ENCODE assay signal across 8 cellular contexts in the genomic region with DNA sequence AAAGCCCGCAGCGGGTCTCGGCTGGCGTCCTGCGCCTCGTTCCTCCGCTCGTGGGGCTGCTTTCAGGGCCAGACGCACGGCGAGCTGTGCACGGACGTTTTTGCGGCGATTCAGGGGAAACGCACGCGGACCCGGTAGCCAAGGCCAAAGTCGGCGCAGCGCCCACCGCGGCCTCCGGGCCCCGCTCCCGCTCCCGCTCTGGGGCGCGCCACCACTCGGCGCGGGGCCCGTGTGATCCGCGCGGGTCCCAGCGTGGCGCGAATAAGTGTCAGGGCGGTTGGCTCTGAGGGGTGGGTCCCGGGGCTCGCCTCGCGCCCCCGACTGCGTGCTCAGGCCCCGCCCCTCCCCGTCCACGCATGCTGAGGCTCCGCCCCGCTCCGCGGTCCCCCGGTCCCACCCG. TPM values are rescaled to one million over a fixed set of nuclear protein-coding genes. Genes with fewer than 3 reads are reported as not detected.
DNase-seq lines count a peak whose midpoint lies in the region; ATAC-seq and TF ChIP-seq lines count a peak whose summit lies in the region.

No MANE protein-coding gene starts in this region.

- no peak overlapping the region for H3K9ac ChIP-seq in Karpas-422 (ENCODE audit: low read length)

- H3K36me3 ChIP-seq in A673 (ENCODE audit: insufficient read depth, low read length, poor library complexity, severe bottlenecking) (peaks cover 2% of the 10 kb centered on the region), tibial nerve (peaks cover 0 to 28% (median 0%) of the 10 kb centered on the region in 3 donors), Karpas-422 (ENCODE audit: insufficient read depth, low read length) (no peaks in the 10 kb centered on the region)

- no peaks in the 10 kb centered on the region for H3K9me2 ChIP-seq in Karpas-422 (replicated peaks; ENCODE audit: insufficient read depth, low read length)

- BruUV-seq in A673 (replicated peaks; lab: Mats Ljungman, UMichigan) (no TSS peak), Calu3 (replicated peaks; lab: Mats Ljungman, UMichigan) (no TSS peak)

- no peak overlapping the region for H3K4me2 ChIP-seq in Karpas-422 (ENCODE audit: low read depth, low read length, poor library complexity, severe bottlenecking)

- intact Hi-C loops in A673 (cut with micrococcal nuclease; ENCODE audit: unreplicated experiment) (no loop called here), Calu3 (cut with micrococcal nuclease; ENCODE audit: unreplicated experiment) (no loop called here)

- no peaks in the 10 kb centered on the region for H3K9me3 ChIP-seq in A673 (ENCODE audit: low read depth, low read length, poor library complexity, severe bottlenecking)
- no peaks in the 10 kb centered on the region for H3K9me3 ChIP-seq in T-helper 17 cell (ENCODE audit: control insufficient read depth, low read length, poor library complexity, severe bottlenecking)
- peaks cover 0 to 22% (median 0%) of the 10 kb centered on the region in 4 donors for H3K9me3 ChIP-seq in tibial nerve
- H3K9me3 ChIP-seq in Karpas-422 (ENCODE audit: low read length), result no peaks in the 10 kb centered on the region

- H3K4me3 ChIP-seq in A673 (ENCODE audit: low read depth, low read length, poor library complexity, severe bottlenecking) (peak overlapping the region; percentile 63), tibial nerve (peak overlapping the region; percentile 33 to 97 (median 57)), Karpas-422 (ENCODE audit: low read length) (no peak overlapping the region)

- no peaks in the 10 kb centered on the region for H3K27me3 Mint-ChIP-seq in T-helper 17 cell
- H3K27me3 Mint-ChIP-seq in Calu3 (ENCODE audit: unreplicated experiment), result no peaks in the 10 kb centered on the region

- no peak overlapping the region for H3K27ac Mint-ChIP-seq in T-helper 17 cell
- no peak overlapping the region for H3K27ac Mint-ChIP-seq in Calu3 (ENCODE audit: unreplicated experiment)

- H3K4me1 Mint-ChIP-seq in T-helper 17 cell (peaks cover 21% of the 10 kb centered on the region), Calu3 (ENCODE audit: low read depth, unreplicated experiment) (peaks cover 20% of the 10 kb centered on the region)

- peak in 1 of 2 donors; percentile 52 for TF ChIP-seq POLR2A in tibial nerve (IDR thresholded peaks at IDR 0.05)

- CTCF ChIA-PET in A673 (lab: Charles Lee), result no interaction called here
- CTCF ChIA-PET in Calu3 (lab: Charles Lee), result no interaction called here

- H3K4me1 ChIP-seq in A673 (ENCODE audit: insufficient read depth, low read length, poor library complexity, severe bottlenecking), result peaks cover 12% of the 10 kb centered on the region
- peaks cover 0 to 33% (median 10%) of the 10 kb centered on the region in 4 donors for H3K4me1 ChIP-seq in tibial nerve
- peaks cover 29% of the 10 kb centered on the region for H3K4me1 ChIP-seq in Karpas-422 (ENCODE audit: low read length)

- peaks cover 41% of the 10 kb centered on the region for H3K79me2 ChIP-seq in Karpas-422 (ENCODE audit: low read length)

- no peak for TF ChIP-seq EP300 in tibial nerve (IDR thresholded peaks at IDR 0.05)

- WGBS in tibial nerve, 2 donors, result 4% methylated on average over 10 of the region's 56 CpGs; no CpG with 5 or more reads in 1 of the 2 donors

- ATAC-seq in GM21529 (IDR thresholded peaks at IDR 0.05; ENCODE audit: unreplicated experiment), result peak; percentile 30
- no peak for ATAC-seq in T-helper 17 cell

- H3K36me3 Mint-ChIP-seq in T-helper 17 cell (ENCODE audit: low read depth) (no peaks in the 10 kb centered on the region), Calu3 (ENCODE audit: insufficient read depth, unreplicated experiment) (peaks cover 52% of the 10 kb centered on the region)

- peaks cover 5% of the 10 kb centered on the region; the same call in 1 of the 2 replicates for H4K20me1 ChIP-seq in Karpas-422 (ENCODE audit: insufficient read depth, low read depth, low read length)

- H3K27ac ChIP-seq in A673 (ENCODE audit: low read depth, low read length, poor library complexity, severe bottlenecking) (no peak overlapping the region), layer of hippocampus (ENCODE audit: low read depth, low read length) (peak overlapping the region; percentile 57), tibial nerve (peak overlapping the region; percentile 76 to 94 (median 82)), Karpas-422 (ENCODE audit: low read length) (no peak overlapping the region)

- POLR2A ChIA-PET in A673 (lab: Charles Lee; ENCODE audit: low non-redundant PET), result no interaction called here

- no peak overlapping the region for H2AFZ ChIP-seq in Karpas-422 (ENCODE audit: low read length)

- TF ChIP-seq CTCF in A673 (conservative IDR thresholded peaks at IDR 0.05; ENCODE audit: low read depth, low read length), result no peak
- no peak for TF ChIP-seq CTCF in tibial nerve (IDR thresholded peaks at IDR 0.05)
- TF ChIP-seq CTCF in Calu3 (IDR thresholded peaks at IDR 0.05; ENCODE audit: unreplicated experiment), result no peak

- DNase-seq in A673 (ENCODE audit: low spot score) (no peak), T-helper 17 cell (no peak), tibial nerve (ENCODE audit: low spot score in 2 of 2) (no peak), mucosa of gallbladder (ENCODE audit: low spot score) (no peak), Karpas-422 (no peak), Calu3 (no peak)

- peaks cover 1% of the 10 kb centered on the region for H3K9me3 Mint-ChIP-seq in Calu3 (ENCODE audit: low read depth, unreplicated experiment)

- no peaks in the 10 kb centered on the region for H3K27me3 ChIP-seq in A673 (replicated peaks; ENCODE audit: insufficient read depth, low read depth, low read length, poor library complexity)
- no peaks in the 10 kb centered on the region for H3K27me3 ChIP-seq in layer of hippocampus (ENCODE audit: control insufficient read depth, insufficient read depth, low read length)
- H3K27me3 ChIP-seq in tibial nerve, result no peaks in the 10 kb centered on the region
- no peaks in the 10 kb centered on the region for H3K27me3 ChIP-seq in Karpas-422 (ENCODE audit: low read length)

- H3K4me3 Mint-ChIP-seq in T-helper 17 cell (peak overlapping the region; percentile 39), Calu3 (ENCODE audit: low read depth, unreplicated experiment) (no peak overlapping the region)

RNA-seq across cellular contexts. Expression of a gene that starts 0.7 kb away (rescaled TPM):
- total RNA-seq in A673 (2021), result 113 and 129 TPM in 2 replicates
- 100 to 1,000 TPM; 112 to 144 TPM for total RNA-seq in T-helper 17 cell
- 100 to 1,000 TPM in 1 of 4 donors, 10 to 100 TPM in 3; 42.6 to 115 (median 87.9) TPM for total RNA-seq in tibial nerve
- 96.5 TPM for total RNA-seq in mucosa of gallbladder
- total RNA-seq in Karpas-422 (2014; rRNA removed; shearing (Covaris generic); ENCODE audit: low replicate concordance), result 26.2 and 28.7 TPM in 2 replicates
- total RNA-seq in Calu3 (2022), result 76.6 and 90.7 TPM in 2 replicates

RNA-seq across cellular contexts. Expression of a gene that starts 15.8 kb away (rescaled TPM):
- total RNA-seq in A673 (2021), result 6.7 and 8.0 TPM in 2 replicates
- 1 to 10 TPM; 3.2 to 6.5 TPM for total RNA-seq in T-helper 17 cell
- 10 to 100 TPM; 13.3 to 45.5 (median 18.7) TPM for total RNA-seq in tibial nerve
- 46.8 TPM for total RNA-seq in mucosa of gallbladder
- not detected in 2 replicates for total RNA-seq in Karpas-422 (2014; rRNA removed; shearing (Covaris generic); ENCODE audit: low replicate concordance)
- total RNA-seq in Calu3 (2022), result 13.4 and 15.5 TPM in 2 replicates

RNA-seq across cellular contexts. Expression of a gene that starts 34.7 kb away (rescaled TPM):
- total RNA-seq in A673 (2021), result 35.4 and 43.2 TPM in 2 replicates
- total RNA-seq in T-helper 17 cell, result 10 to 100 TPM; 24.5 to 31.3 TPM
- 10 to 100 TPM; 17.4 to 22.5 (median 21.0) TPM for total RNA-seq in tibial nerve
- 38.5 TPM for total RNA-seq in mucosa of gallbladder
- total RNA-seq in Karpas-422 (2014; rRNA removed; shearing (Covaris generic); ENCODE audit: low replicate concordance), result 6.2 and 6.6 TPM in 2 replicates
- 44.2 and 49.9 TPM in 2 replicates for total RNA-seq in Calu3 (2022)

RNA-seq across cellular contexts. Expression of a gene that starts 52.7 kb away (rescaled TPM):
- 3.2 and 4.8 TPM in 2 replicates for total RNA-seq in A673 (2021)
- 1 to 10 TPM; 4.0 to 5.3 TPM for total RNA-seq in T-helper 17 cell
- total RNA-seq in tibial nerve, result 10 to 100 TPM; 27.3 to 39.0 (median 36.7) TPM
- 27.6 TPM for total RNA-seq in mucosa of gallbladder
- 1.7 and 1.8 TPM in 2 replicates for total RNA-seq in Karpas-422 (2014; rRNA removed; shearing (Covaris generic); ENCODE audit: low replicate concordance)
- 20.5 and 21.9 TPM in 2 replicates for total RNA-seq in Calu3 (2022)

Comparison
In these comparisons a context has a peak if more than half of its experiments do, and no peak if none do; other contexts are left out.
1. H3K27ac ChIP-seq: peak in layer of hippocampus (single experiment) and tibial nerve (4 of 4); none in A673 (single experiment) and Karpas-422 (single experiment).